Comparison of ENCODE assay signal across 8 cellular contexts in the genomic region with DNA sequence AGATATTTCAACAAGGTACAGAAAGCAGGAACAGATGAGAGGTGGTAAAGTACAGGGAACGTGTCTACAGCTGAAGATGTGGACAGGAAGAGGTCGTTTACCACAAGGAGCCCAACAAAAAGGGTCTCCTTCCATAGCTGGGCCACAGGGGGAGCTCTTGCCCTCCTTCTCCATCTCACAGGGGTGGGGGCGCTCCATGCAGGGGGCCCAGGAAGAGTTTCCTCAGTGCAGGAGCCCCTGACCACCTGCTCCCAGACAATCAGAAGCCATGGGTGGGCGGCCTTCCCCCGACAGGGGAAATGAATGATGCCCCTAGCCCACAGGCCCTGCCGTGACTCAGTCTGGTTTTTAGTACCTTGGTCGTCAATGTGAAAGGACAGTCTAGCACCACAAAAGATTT.
A peak's percentile ranks its signal among the peaks of the same experiment; 100 is the strongest.
DNase-seq lines count a peak whose midpoint lies in the region; ATAC-seq, FAIRE-seq and TF ChIP-seq lines count a peak whose summit lies in the region.

No MANE protein-coding gene starts in this region.

- H3K79me2 ChIP-seq in PC-9 (ENCODE audit: low read depth): no peaks in the 10 kb centered on the region

- H3F3A ChIP-seq in PC-9 (ENCODE audit: insufficient read depth, low read depth): no peaks in the 10 kb centered on the region

- H4K20me1 ChIP-seq in PC-9 (ENCODE audit: insufficient read depth): no peaks in the 10 kb centered on the region

- H3K9me2 ChIP-seq in PC-9 (ENCODE audit: insufficient read depth): no peaks in the 10 kb centered on the region

- intact Hi-C loops in PC-9 (cut with micrococcal nuclease; ENCODE audit: unreplicated experiment): no loop called here

- H3K9me3 ChIP-seq in PC-9 (ENCODE audit: insufficient read depth, low read depth): no peaks in the 10 kb centered on the region

- no peaks in the 10 kb centered on the region for H3K36me3 ChIP-seq in PC-9 (ENCODE audit: low read depth)

- POLR2A ChIA-PET in PC-9 (lab: Charles Lee; ENCODE audit: unreplicated experiment): no interaction called here

- TF ChIP-seq CTCF in D721Med (IDR thresholded peaks at IDR 0.05; ENCODE audit: insufficient read depth, missing control alignments): peak; percentile 29
- peak; percentile 54 for TF ChIP-seq CTCF in PC-9 (conservative IDR thresholded peaks at IDR 0.05)

- FAIRE-seq in D721Med (lab: Jason Lieb, UNC): no peak

- CTCF ChIA-PET in PC-9 (lab: Charles Lee): interaction anchor here (0.6 kb wide), 1 partner anchor 24 kb away, joined by 6 read pairs; no protein-coding TSS in a partner anchor

- in situ Hi-C loops in ACHN (cut with HindIII; ENCODE audit: low pct_ligation_motif_present, low pct_unique_long_range_greater_than_20kb, low sequenced_read_pairs): no loop called here

- peaks cover 68% of the 10 kb centered on the region for H3K27me3 ChIP-seq in PC-9 (ENCODE audit: insufficient read depth, low read depth)

- ATAC-seq in GM21447 (IDR thresholded peaks at IDR 0.05; ENCODE audit: unreplicated experiment) (peak; percentile 58), HG03457 (IDR thresholded peaks at IDR 0.05; ENCODE audit: unreplicated experiment) (no peak)
- no peak for ATAC-seq in activated CD4-positive, CD25-positive, alpha-beta regulatory T cell treated with anti-CD3 and anti-CD28 coated beads, Interleukin-2, amount 50 U/mL, for 24 hours

- no peaks in the 10 kb centered on the region for H3K4me1 ChIP-seq in PC-9 (replicated peaks; ENCODE audit: insufficient read depth)

- no peak overlapping the region for H3K4me3 ChIP-seq in PC-9

- no TSS peak for BruUV-seq in PC-9 (replicated peaks; lab: Mats Ljungman, UMichigan)

- H2AFZ ChIP-seq in PC-9: no peak overlapping the region

- DNase-seq in D721Med (ENCODE audit: insufficient read length, low spot score) (peak; percentile 85), PC-9 (no peak), iPS DF 19.7 (ENCODE audit: low read depth, low spot score) (peak; percentile 15), midbrain (lab: John Stamatoyannopoulos, UW) (no peak), ACHN (no peak)

- no peak overlapping the region for H3K27ac ChIP-seq in PC-9

- no peak overlapping the region for H3K4me2 ChIP-seq in PC-9

Comparison
In these comparisons a context has a peak if more than half of its experiments do, and no peak if none do; other contexts are left out.
1. DNase-seq: peak in D721Med (single experiment) and iPS DF 19.7 (single experiment); none in PC-9 (0 of 2), midbrain (single experiment) and ACHN (single experiment).